8 cellular contexts compared by ENCODE assay signal in genomic region chr4:73257995-73258667, GRCh38. TPM values are rescaled to one million over a fixed set of nuclear protein-coding genes. Genes with fewer than 3 reads are reported as not detected.
DNase-seq lines count a peak whose midpoint lies in the region; ATAC-seq and TF ChIP-seq lines count a peak whose summit lies in the region.

No MANE protein-coding gene starts in this region.

- H3K27ac ChIP-seq in SJSA1 (peak overlapping the region; percentile 97), lung (ENCODE audit: low read depth in 1 of 2, low read length in 1 of 2) (peak overlapping the region; percentile 96 to 100), testis (peak overlapping the region; percentile 96 to 98)

- H3K4me1 ChIP-seq in SJSA1 (replicated peaks) (peaks cover 9% of the 10 kb centered on the region), lung (ENCODE audit: control insufficient read depth in 2 of 2, insufficient read depth in 2 of 2, low read length in 2 of 2) (peaks cover 1 to 4% of the 10 kb centered on the region in 2 donors), testis (peaks cover 12% of the 10 kb centered on the region)

- intact Hi-C loops in testis (cut with DNase I; ENCODE audit: low total_unique reads), result no loop called here

- peak; percentile 24 for ATAC-seq in GM19025 (IDR thresholded peaks at IDR 0.05; ENCODE audit: low read depth, unreplicated experiment)
- peak; percentile 24 for ATAC-seq in HG03108 (IDR thresholded peaks at IDR 0.05; ENCODE audit: unreplicated experiment)
- peak; percentile 19 for ATAC-seq in lung (ENCODE audit: insufficient read depth, low FRiP score)

- H3K27me3 ChIP-seq in SJSA1 (replicated peaks) (no peaks in the 10 kb centered on the region), lung (ENCODE audit: control insufficient read depth, insufficient read depth) (no peaks in the 10 kb centered on the region), testis (no peaks in the 10 kb centered on the region)

- DNase-seq in DMS53 (lab: John Stamatoyannopoulos, UW) (peak; percentile 73), DMS53 treated with DMSO at 0.1 percent for 48 hours (lab: John Stamatoyannopoulos, UW; ENCODE audit: unreplicated experiment) (no peak), SJSA1 (ENCODE audit: low read depth in 1 of 2, low spot score in 2 of 2) (peak in 1 of 2 experiments; percentile 81), cortex of kidney (lab: John Stamatoyannopoulos, UW) (peak; percentile 25), lung (ENCODE audit: low spot score) (peak; percentile 29), testis (peak; percentile 45)

- H3K36me3 ChIP-seq in SJSA1, result peaks cover 20% of the 10 kb centered on the region
- H3K36me3 ChIP-seq in lung (ENCODE audit: control insufficient read depth in 2 of 2, insufficient read depth in 2 of 2, low read length in 2 of 2), result no peaks in the 10 kb centered on the region
- H3K36me3 ChIP-seq in testis (ENCODE audit: low read depth, missing control alignments), result no peaks in the 10 kb centered on the region

- H3K4me3 ChIP-seq in SJSA1 (peak overlapping the region; percentile 69), lung (peak overlapping the region; percentile 92), testis (peak overlapping the region; percentile 91 to 93)

- WGBS in lung, 2 donors, result 0 to 1% methylated on average over 44 to 54 of the region's 54 CpGs
- WGBS in testis, 2 donors, result 0 to 1% methylated on average over 21 to 54 of the region's 54 CpGs

- TF ChIP-seq POLR2A in testis (IDR thresholded peaks at IDR 0.05), result no peak

- H3K9me3 ChIP-seq in SJSA1 (replicated peaks) (no peaks in the 10 kb centered on the region), lung (ENCODE audit: control insufficient read depth in 2 of 2, insufficient read depth in 1 of 2, low read length in 1 of 2) (no peaks in the 10 kb centered on the region), testis (no peaks in the 10 kb centered on the region)

- TF ChIP-seq CTCF in lung (IDR thresholded peaks at IDR 0.05; ENCODE audit: control extremely low read depth, extremely low read depth) (no peak), testis (IDR thresholded peaks at IDR 0.05) (peak in 1 of 3 experiments; percentile 29)

RNA-seq across cellular contexts. Expression of gene ANKRD17, which starts 0.5 kb away (rescaled TPM):
- total RNA-seq in SJSA1 (2014; rRNA removed; shearing (Covaris generic)), result 26.3 and 36.8 TPM in 2 replicates
- total RNA-seq in lung (10 to 100 TPM; 44.9 to 74.4 TPM), testis (10 to 100 TPM; 68.9 to 78.3 TPM)
- polyA plus RNA-seq in lung (10 to 100 TPM in 1 of 2 donors, 1 to 10 TPM in 1; 7.8 to 18.4 TPM), testis (ENCODE audit: insufficient read depth, low read depth, low replicate concordance) (26.9 TPM)
